In the genomic region with DNA sequence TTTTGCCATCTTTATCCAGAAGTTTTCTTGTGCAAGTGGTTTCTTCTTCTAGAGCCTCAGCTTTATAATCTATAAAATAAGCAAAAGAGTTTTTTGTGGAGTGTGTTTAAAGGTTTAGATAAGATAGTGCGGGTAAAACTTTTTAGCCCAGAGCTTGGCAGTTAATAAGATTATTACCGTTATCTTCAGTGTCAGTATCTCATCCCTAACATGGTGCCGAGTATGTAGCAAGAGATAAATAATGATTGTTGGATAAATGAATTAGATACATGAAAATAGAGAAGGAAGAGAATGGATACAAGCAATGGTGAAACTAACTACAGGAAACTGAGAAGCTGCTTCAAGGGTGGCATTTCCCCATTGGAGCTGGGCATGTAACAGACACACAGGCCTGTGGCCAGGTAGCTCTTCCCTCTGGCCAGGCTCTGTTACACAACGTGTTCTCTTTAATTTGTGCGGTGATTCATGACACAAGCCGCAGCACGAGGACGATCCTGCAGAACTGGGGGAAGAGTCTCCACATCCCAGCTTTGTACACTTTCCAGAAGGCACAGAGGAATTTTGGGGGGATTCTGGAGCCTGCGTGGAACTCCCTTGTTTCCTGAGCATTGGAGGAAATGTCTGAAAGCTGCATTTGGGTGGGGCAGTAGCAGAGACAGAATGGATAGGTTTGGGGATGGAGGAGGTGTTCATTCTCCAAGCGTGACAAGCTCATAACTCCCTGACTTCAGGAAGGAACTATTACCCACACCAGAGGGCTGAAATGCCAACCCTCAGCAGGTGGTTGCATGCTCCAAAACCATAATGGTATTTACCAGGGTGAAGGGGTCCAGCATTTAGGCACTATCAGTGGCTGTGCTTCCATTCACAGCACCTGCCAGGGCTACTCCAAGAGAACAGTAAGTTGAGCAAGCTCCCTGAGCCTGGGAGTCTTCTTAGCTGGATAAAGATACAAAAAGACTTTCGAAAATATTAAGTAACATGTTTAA, we compare ENCODE assay signal across 13 cellular contexts. TPM values are rescaled to one million over a fixed set of nuclear protein-coding genes. Genes with fewer than 3 reads are reported as not detected.
DNase-seq lines count a peak whose midpoint lies in the region; ATAC-seq and TF ChIP-seq lines count a peak whose summit lies in the region.
"Had no signal": no experiment of that assay in that cellular context is flagged by ENCODE, and none has a peak within 500 bp of the region (broad histone marks: within the 10 kb centered on the region; RNA-seq: fewer than 3 reads in every experiment).

No MANE protein-coding gene starts in this region.

- no peak for TF ChIP-seq CTCF in NB4 (IDR thresholded peaks at IDR 0.05; ENCODE audit: low read depth, low read length)
- no peak for TF ChIP-seq CTCF in nephron progenitor cell (IDR thresholded peaks at IDR 0.05)

- no peak overlapping the region for H3K4me3 Mint-ChIP-seq in activated naive CD8-positive, alpha-beta T cell treated with anti-CD3 and anti-CD28 coated beads for 36 hours
- H3K4me3 Mint-ChIP-seq in nephron progenitor cell, result no peak overlapping the region
- H3K4me3 Mint-ChIP-seq in activated T-helper 17 cell treated with anti-CD3 and anti-CD28 coated beads, Interleukin-2, amount 50 U/mL, for 72 hours, result no peak overlapping the region
- H3K4me3 Mint-ChIP-seq: endodermal cell, WTC11 had no signal

- H3K9me3 Mint-ChIP-seq in activated naive CD8-positive, alpha-beta T cell treated with anti-CD3 and anti-CD28 coated beads for 36 hours, result peaks cover 14% of the 10 kb centered on the region
- H3K9me3 Mint-ChIP-seq in nephron progenitor cell, result peaks cover 13% of the 10 kb centered on the region
- peaks cover 6% of the 10 kb centered on the region for H3K9me3 Mint-ChIP-seq in activated T-helper 17 cell treated with anti-CD3 and anti-CD28 coated beads, Interleukin-2, amount 50 U/mL, for 72 hours
- H3K9me3 Mint-ChIP-seq: endodermal cell, WTC11 had no signal

- ATAC-seq in HG02938 (IDR thresholded peaks at IDR 0.05; ENCODE audit: unreplicated experiment), result no peak
- ATAC-seq in activated T-helper 17 cell treated with anti-CD3 and anti-CD28 coated beads, Interleukin-2, amount 50 U/mL, for 72 hours (replicated peaks), result no peak
- ATAC-seq: Panc1, WTC11 had no signal

- peak overlapping the region; percentile 57 for H3K27ac Mint-ChIP-seq in activated naive CD8-positive, alpha-beta T cell treated with anti-CD3 and anti-CD28 coated beads for 36 hours
- H3K27ac Mint-ChIP-seq in nephron progenitor cell, result peak overlapping the region; percentile 84
- no peak overlapping the region for H3K27ac Mint-ChIP-seq in activated T-helper 17 cell treated with anti-CD3 and anti-CD28 coated beads, Interleukin-2, amount 50 U/mL, for 72 hours
- H3K27ac Mint-ChIP-seq: endodermal cell, WTC11 had no signal

- no peak overlapping the region for H3K4me3 ChIP-seq in NB4 (ENCODE audit: low read depth, low read length)
- H3K4me3 ChIP-seq: skin epidermis had no signal

- peaks cover 30% of the 10 kb centered on the region for H3K4me1 Mint-ChIP-seq in activated naive CD8-positive, alpha-beta T cell treated with anti-CD3 and anti-CD28 coated beads for 36 hours
- peaks cover 26% of the 10 kb centered on the region for H3K4me1 Mint-ChIP-seq in nephron progenitor cell
- H3K4me1 Mint-ChIP-seq in activated T-helper 17 cell treated with anti-CD3 and anti-CD28 coated beads, Interleukin-2, amount 50 U/mL, for 72 hours, result peaks cover 14% of the 10 kb centered on the region
- H3K4me1 Mint-ChIP-seq: WTC11 had no signal

- TF ChIP-seq POLR2A in NB4 (IDR thresholded peaks at IDR 0.05; ENCODE audit: extremely low read depth, insufficient read length), result no peak

- peaks cover 4% of the 10 kb centered on the region for H3K36me3 Mint-ChIP-seq in activated naive CD8-positive, alpha-beta T cell treated with anti-CD3 and anti-CD28 coated beads for 36 hours
- H3K36me3 Mint-ChIP-seq in nephron progenitor cell (ENCODE audit: low read depth), result no peaks in the 10 kb centered on the region
- no peaks in the 10 kb centered on the region for H3K36me3 Mint-ChIP-seq in activated T-helper 17 cell treated with anti-CD3 and anti-CD28 coated beads, Interleukin-2, amount 50 U/mL, for 72 hours (ENCODE audit: low read depth)
- H3K36me3 Mint-ChIP-seq: WTC11 had no signal

- H3K27me3 Mint-ChIP-seq in activated naive CD8-positive, alpha-beta T cell treated with anti-CD3 and anti-CD28 coated beads for 36 hours, result no peaks in the 10 kb centered on the region
- peaks cover 13% of the 10 kb centered on the region for H3K27me3 Mint-ChIP-seq in nephron progenitor cell (ENCODE audit: low read depth, poor library complexity)
- no peaks in the 10 kb centered on the region for H3K27me3 Mint-ChIP-seq in activated T-helper 17 cell treated with anti-CD3 and anti-CD28 coated beads, Interleukin-2, amount 50 U/mL, for 72 hours

- DNase-seq in GF-D8 (lab: John Stamatoyannopoulos, UW) (peak; percentile 31), NB4 (ENCODE audit: low read depth) (peak; percentile 71), nephron progenitor cell (no peak), cerebellar cortex (ENCODE audit: low spot score) (no peak), retina (no peak)
- DNase-seq in activated naive CD8-positive, alpha-beta T cell treated with anti-CD3 and anti-CD28 coated beads for 36 hours, result peak; percentile 10
- DNase-seq: DMS 273 treated with DMSO at 0.1 percent for 48 hours, endodermal cell had no signal

RNA-seq across cellular contexts. Expression of a gene that starts 14.2 kb away (rescaled TPM):
- total RNA-seq in activated naive CD8-positive, alpha-beta T cell treated with anti-CD3 and anti-CD28 coated beads for 36 hours, result 10 to 100 TPM; 97.4 to 98.8 TPM
- total RNA-seq in activated T-helper 17 cell treated with anti-CD3 and anti-CD28 coated beads, Interleukin-2, amount 50 U/mL, for 72 hours, result 10 to 100 TPM; 68.0 to 77.4 TPM

Comparison
In these comparisons a context has a peak if more than half of its experiments do, and no peak if none do; other contexts are left out.
1. DNase-seq: peak in GF-D8 (single experiment), NB4 (single experiment) and activated naive CD8-positive, alpha-beta T cell treated with anti-CD3 and anti-CD28 coated beads for 36 hours (single experiment); none in nephron progenitor cell (single experiment), cerebellar cortex (single experiment) and retina (single experiment).